In genomic region chr15:55403531-55403930, GRCh38 we compare ENCODE assay signal across 8 cellular contexts. TPM values are rescaled to one million over a fixed set of nuclear protein-coding genes. Genes with fewer than 3 reads are reported as not detected.
DNase-seq lines count a peak whose midpoint lies in the region; ATAC-seq and TF ChIP-seq lines count a peak whose summit lies in the region.

No MANE protein-coding gene starts in this region.

- intact Hi-C loops in heart right ventricle (cut with DNase I): loop anchor here in 1 of 10 donors (10.0 kb wide), 1 partner anchor 89 kb away; the partner anchor contains the start of genes PIGB and PIGBOS1

- H3K9ac ChIP-seq in Karpas-422 (ENCODE audit: low read length): peak overlapping the region; percentile 62

- H3K36me3 Mint-ChIP-seq in activated naive CD8-positive, alpha-beta T cell treated with anti-CD3 and anti-CD28 coated beads, Interleukin-2, amount 10 ng/mL, durations not matched to agents 7 days and 5 days: peaks cover 5% of the 10 kb centered on the region

- no peak for TF ChIP-seq CTCF in heart right ventricle (IDR thresholded peaks at IDR 0.05)

- H3K4me2 ChIP-seq in Karpas-422 (ENCODE audit: low read depth, low read length, poor library complexity, severe bottlenecking): peak overlapping the region; percentile 72

- H3K27me3 Mint-ChIP-seq in activated naive CD8-positive, alpha-beta T cell treated with anti-CD3 and anti-CD28 coated beads, Interleukin-2, amount 10 ng/mL, durations not matched to agents 7 days and 5 days: no peaks in the 10 kb centered on the region

- H3K9me3 Mint-ChIP-seq in activated naive CD8-positive, alpha-beta T cell treated with anti-CD3 and anti-CD28 coated beads, Interleukin-2, amount 10 ng/mL, durations not matched to agents 7 days and 5 days: no peaks in the 10 kb centered on the region

- peak overlapping the region; percentile 89 for H3K27ac ChIP-seq in Karpas-422 (ENCODE audit: low read length)
- H3K27ac ChIP-seq in muscle layer of duodenum (ENCODE audit: low read length): peak overlapping the region; percentile 42
- H3K27ac ChIP-seq in heart right ventricle: peak overlapping the region in 5 of 10 donors; percentile 23 to 77 (median 28)

- no peak for ATAC-seq in activated naive CD8-positive, alpha-beta T cell treated with anti-CD3 and anti-CD28 coated beads, Interleukin-2, amount 10 ng/mL, durations not matched to agents 7 days and 5 days (ENCODE audit: low read depth)
- ATAC-seq in heart right ventricle: no peak

- POLR2A ChIA-PET in activated naive CD8-positive, alpha-beta T cell treated with anti-CD3 and anti-CD28 coated beads, Interleukin-2, amount 10 ng/mL, durations not matched to agents 7 days and 5 days (lab: Charles Lee): no interaction called here

- no peaks in the 10 kb centered on the region for H3K9me2 ChIP-seq in Karpas-422 (replicated peaks; ENCODE audit: insufficient read depth, low read length)

- peaks cover 89% of the 10 kb centered on the region for H3K79me2 ChIP-seq in Karpas-422 (ENCODE audit: low read length)

- H3K4me3 Mint-ChIP-seq in activated naive CD8-positive, alpha-beta T cell treated with anti-CD3 and anti-CD28 coated beads, Interleukin-2, amount 10 ng/mL, durations not matched to agents 7 days and 5 days: peak overlapping the region; percentile 2

- peaks cover 53% of the 10 kb centered on the region for H3K4me1 ChIP-seq in Karpas-422 (ENCODE audit: low read length)
- H3K4me1 ChIP-seq in muscle layer of duodenum (ENCODE audit: control insufficient read depth in 1 of 2, insufficient read depth in 2 of 2, low read length in 2 of 2): peaks cover 3 to 21% of the 10 kb centered on the region in 2 donors
- H3K4me1 ChIP-seq in heart right ventricle: peaks cover 3 to 75% (median 38%) of the 10 kb centered on the region in 9 donors

- peak overlapping the region; percentile 41 for H3K4me3 ChIP-seq in Karpas-422 (ENCODE audit: low read length)
- H3K4me3 ChIP-seq in muscle layer of duodenum (ENCODE audit: low read depth in 1 of 2, low read length in 2 of 2): no peak overlapping the region
- no peak overlapping the region for H3K4me3 ChIP-seq in heart right ventricle

- no peak overlapping the region for H3K27ac Mint-ChIP-seq in activated naive CD8-positive, alpha-beta T cell treated with anti-CD3 and anti-CD28 coated beads, Interleukin-2, amount 10 ng/mL, durations not matched to agents 7 days and 5 days

- H3K27me3 ChIP-seq in Karpas-422 (ENCODE audit: low read length): no peaks in the 10 kb centered on the region
- no peaks in the 10 kb centered on the region for H3K27me3 ChIP-seq in muscle layer of duodenum (ENCODE audit: low read depth, low read length)
- no peaks in the 10 kb centered on the region for H3K27me3 ChIP-seq in heart right ventricle

- H3K36me3 ChIP-seq in Karpas-422 (ENCODE audit: insufficient read depth, low read length) (no peaks in the 10 kb centered on the region), muscle layer of duodenum (ENCODE audit: control insufficient read depth in 1 of 2, insufficient read depth in 2 of 2, low read length in 2 of 2) (no peaks in the 10 kb centered on the region), heart right ventricle (peaks cover 0 to under 1% (median 0%) of the 10 kb centered on the region in 9 donors)

- H4K20me1 ChIP-seq in Karpas-422 (ENCODE audit: insufficient read depth, low read depth, low read length): no peaks in the 10 kb centered on the region

- peak overlapping the region; percentile 24 for H2AFZ ChIP-seq in Karpas-422 (ENCODE audit: low read length)

- peaks cover 23% of the 10 kb centered on the region for H3K4me1 Mint-ChIP-seq in activated naive CD8-positive, alpha-beta T cell treated with anti-CD3 and anti-CD28 coated beads, Interleukin-2, amount 10 ng/mL, durations not matched to agents 7 days and 5 days

- DNase-seq in Daoy (ENCODE audit: low read depth): peak; percentile 5
- peak; percentile 79 for DNase-seq in Karpas-422
- DNase-seq in activated naive CD8-positive, alpha-beta T cell treated with anti-CD3 and anti-CD28 coated beads, Interleukin-2, amount 10 ng/mL, durations not matched to agents 7 days and 5 days: no peak
- DNase-seq in NCI-H748 (lab: John Stamatoyannopoulos, UW; ENCODE audit: unreplicated experiment): no peak
- no peak for DNase-seq in HT-29 (ENCODE audit: low spot score)
- DNase-seq in heart right ventricle: no peak
- DNase-seq in iPS-NIHi7 (ENCODE audit: extremely low spot score): no peak

- no peaks in the 10 kb centered on the region for H3K9me3 ChIP-seq in Karpas-422 (ENCODE audit: low read length)
- H3K9me3 ChIP-seq in muscle layer of duodenum (ENCODE audit: control insufficient read depth in 1 of 2, low read length in 2 of 2): no peaks in the 10 kb centered on the region
- H3K9me3 ChIP-seq in heart right ventricle: no peaks in the 10 kb centered on the region

RNA-seq across cellular contexts. Expression of gene CCPG1, which starts 4.6 kb away (rescaled TPM):
- total RNA-seq in Daoy (2014; rRNA removed; shearing (Covaris generic)): 28.3 and 28.9 TPM in 2 replicates
- 51.9 and 68.3 TPM in 2 replicates for total RNA-seq in Karpas-422 (2014; rRNA removed; shearing (Covaris generic); ENCODE audit: low replicate concordance)
- 10 to 100 TPM; 16.0 to 18.8 TPM for total RNA-seq in activated naive CD8-positive, alpha-beta T cell treated with anti-CD3 and anti-CD28 coated beads, Interleukin-2, amount 10 ng/mL, durations not matched to agents 7 days and 5 days
- total RNA-seq in HT-29 (2014; rRNA removed; shearing (Covaris generic)): 11.8 and 12.6 TPM in 2 replicates
- total RNA-seq in heart right ventricle: 100 to 1,000 TPM in 1 of 10 donors, 10 to 100 TPM in 9; 71.2 to 106 (median 88.2) TPM
- polyA plus RNA-seq in heart right ventricle: 10 to 100 TPM; 24.5 to 32.8 TPM

RNA-seq across cellular contexts. Expression of gene PIERCE2, which starts 4.8 kb away (rescaled TPM):
- 0.11 and 1.3 TPM in 2 replicates for total RNA-seq in Daoy (2014; rRNA removed; shearing (Covaris generic))
- total RNA-seq in Karpas-422 (2014; rRNA removed; shearing (Covaris generic); ENCODE audit: low replicate concordance): 6.9 and 12.4 TPM in 2 replicates
- not detected for total RNA-seq in activated naive CD8-positive, alpha-beta T cell treated with anti-CD3 and anti-CD28 coated beads, Interleukin-2, amount 10 ng/mL, durations not matched to agents 7 days and 5 days
- 0.86 and 1.9 TPM in 2 replicates for total RNA-seq in HT-29 (2014; rRNA removed; shearing (Covaris generic))
- 10 to 100 TPM in 1 of 10 donors, 1 to 10 TPM in 9; 3.0 to 10.1 (median 4.7) TPM for total RNA-seq in heart right ventricle
- 10 to 100 TPM in 1 of 2 donors, 1 to 10 TPM in 1; 6.3 to 11.6 TPM for polyA plus RNA-seq in heart right ventricle

Comparison
In these comparisons a context has a peak if more than half of its experiments do, and no peak if none do; other contexts are left out.
1. DNase-seq: peak in Daoy (single experiment) and Karpas-422 (single experiment); none in activated naive CD8-positive, alpha-beta T cell treated with anti-CD3 and anti-CD28 coated beads, Interleukin-2, amount 10 ng/mL, durations not matched to agents 7 days and 5 days (single experiment), NCI-H748 (single experiment), HT-29 (single experiment), heart right ventricle (0 of 2) and iPS-NIHi7 (single experiment).